In genomic region chr5:177595991-177596774, GRCh38 we compare ENCODE assay signal across 24 cellular contexts. TPM values are rescaled to one million over a fixed set of nuclear protein-coding genes. Genes with fewer than 3 reads are reported as not detected.
DNase-seq lines count a peak whose midpoint lies in the region; ATAC-seq and TF ChIP-seq lines count a peak whose summit lies in the region.
"Had no signal": no experiment of that assay in that cellular context is flagged by ENCODE, and none has a peak within 500 bp of the region (broad histone marks: within the 10 kb centered on the region; RNA-seq: fewer than 3 reads in every experiment).

No MANE protein-coding gene starts in this region.

- H3K27me3 ChIP-seq in MG63 (peaks cover 4% of the 10 kb centered on the region), upper lobe of right lung (no peaks in the 10 kb centered on the region)
- H3K27me3 ChIP-seq: ascending aorta, BE2C, gastrocnemius medialis, Peyer's patch, thyroid gland had no signal

- peaks cover 18% of the 10 kb centered on the region for H3K4me1 ChIP-seq in upper lobe of right lung
- H3K4me1 ChIP-seq: BE2C had no signal

- no peak for ATAC-seq in upper lobe of right lung
- ATAC-seq: activated naive CD4-positive, alpha-beta T cell treated with anti-CD3 and anti-CD28 coated beads, Interleukin-2, amount 50 U/mL, for 72 hours; gastrocnemius medialis; left cardiac atrium; psoas muscle; stimulated activated naive CD8-positive, alpha-beta T cell treated with anti-CD3 and anti-CD28 coated beads, Interleukin-15, Interleukin-2, amounts not matched to agents 100 U/mL and 50 U/mL, for 24 hours had no signal

- no peak overlapping the region for H3K4me3 ChIP-seq in MG63
- no peak overlapping the region for H3K4me3 ChIP-seq in upper lobe of right lung
- no peak overlapping the region for H3K4me3 ChIP-seq in coronary artery
- H3K4me3 ChIP-seq: ascending aorta, gastrocnemius medialis, Peyer's patch, psoas muscle, thyroid gland had no signal

- DNase-seq in activated naive CD4-positive, alpha-beta T cell (lab: John Stamatoyannopoulos, UW) = no peak
- peak; percentile 65 for DNase-seq in MG63
- no peak for DNase-seq in endothelial cell (ENCODE audit: low spot score)
- DNase-seq in upper lobe of right lung = peak; percentile 21
- DNase-seq in coronary artery (ENCODE audit: low spot score) = no peak
- DNase-seq in COR-L47 (lab: John Stamatoyannopoulos, UW) = no peak
- DNase-seq: activated CD4-positive, CD25-positive, alpha-beta regulatory T cell treated with anti-CD3 and anti-CD28 coated beads, Interleukin-2, amount 50 U/mL, for 72 hours; BE2C; gastrocnemius medialis; GF-D8; H9; KG1; left cardiac atrium; NCI-H1417 treated with DMSO at 0.1 percent for 48 hours; NCI-H2081; NCI-H2227 treated with DMSO at 0.1 percent for 48 hours; psoas muscle; stimulated activated naive CD8-positive, alpha-beta T cell treated with anti-CD3 and anti-CD28 coated beads, Interleukin-15, Interleukin-2, amounts not matched to agents 100 U/mL and 50 U/mL, for 24 hours; thyroid gland had no signal

- no peaks in the 10 kb centered on the region for H3K9me3 Mint-ChIP-seq in activated naive CD4-positive, alpha-beta T cell treated with anti-CD3 and anti-CD28 coated beads, Interleukin-2, amount 50 U/mL, for 24 hours
- no peaks in the 10 kb centered on the region for H3K9me3 Mint-ChIP-seq in endothelial cell (ENCODE audit: unreplicated experiment)
- H3K9me3 Mint-ChIP-seq: activated naive CD4-positive, alpha-beta T cell treated with anti-CD3 and anti-CD28 coated beads, Interleukin-2, amount 50 U/mL, for 72 hours; H9 had no signal

- H3K27ac ChIP-seq in upper lobe of right lung = no peak overlapping the region
- H3K27ac ChIP-seq in coronary artery = no peak overlapping the region
- H3K27ac ChIP-seq: ascending aorta, gastrocnemius medialis, neutrophil, Peyer's patch, psoas muscle, thyroid gland had no signal

- H3K36me3 ChIP-seq in MG63 (peaks cover 47% of the 10 kb centered on the region), upper lobe of right lung (peaks cover 37% of the 10 kb centered on the region)

- peaks cover 11% of the 10 kb centered on the region for H3K36me3 Mint-ChIP-seq in activated naive CD4-positive, alpha-beta T cell treated with anti-CD3 and anti-CD28 coated beads, Interleukin-2, amount 50 U/mL, for 24 hours
- peaks cover 36% of the 10 kb centered on the region for H3K36me3 Mint-ChIP-seq in endothelial cell (ENCODE audit: low read depth, unreplicated experiment)

- intact Hi-C loops in upper lobe of right lung (cut with DNase I) = no loop called here

- peaks cover 43% of the 10 kb centered on the region for H3K4me1 Mint-ChIP-seq in activated naive CD4-positive, alpha-beta T cell treated with anti-CD3 and anti-CD28 coated beads, Interleukin-2, amount 50 U/mL, for 24 hours
- H3K4me1 Mint-ChIP-seq in endothelial cell (ENCODE audit: unreplicated experiment) = peaks cover 21% of the 10 kb centered on the region

- TF ChIP-seq CTCF in endothelial cell (IDR thresholded peaks at IDR 0.05; ENCODE audit: unreplicated experiment) (no peak), upper lobe of right lung (IDR thresholded peaks at IDR 0.05) (no peak), coronary artery (IDR thresholded peaks at IDR 0.05) (no peak)

- no peaks in the 10 kb centered on the region for H3K27me3 Mint-ChIP-seq in activated naive CD4-positive, alpha-beta T cell treated with anti-CD3 and anti-CD28 coated beads, Interleukin-2, amount 50 U/mL, for 24 hours
- peaks cover 5% of the 10 kb centered on the region for H3K27me3 Mint-ChIP-seq in endothelial cell (ENCODE audit: unreplicated experiment)

- no peaks in the 10 kb centered on the region for H3K9me3 ChIP-seq in MG63
- no peaks in the 10 kb centered on the region for H3K9me3 ChIP-seq in upper lobe of right lung
- H3K9me3 ChIP-seq: ascending aorta, BE2C, gastrocnemius medialis, neutrophil, Peyer's patch, psoas muscle, thyroid gland had no signal

- peak overlapping the region; percentile 15 for H3K4me3 Mint-ChIP-seq in activated naive CD4-positive, alpha-beta T cell treated with anti-CD3 and anti-CD28 coated beads, Interleukin-2, amount 50 U/mL, for 24 hours
- peak overlapping the region; percentile 47 for H3K4me3 Mint-ChIP-seq in endothelial cell (ENCODE audit: unreplicated experiment)

- H3K27ac Mint-ChIP-seq in activated naive CD4-positive, alpha-beta T cell treated with anti-CD3 and anti-CD28 coated beads, Interleukin-2, amount 50 U/mL, for 24 hours = no peak overlapping the region
- no peak overlapping the region for H3K27ac Mint-ChIP-seq in endothelial cell (ENCODE audit: unreplicated experiment)
- H3K27ac Mint-ChIP-seq: H9 had no signal

RNA-seq across cellular contexts. Expression of gene B4GALT7, which starts 3.7 kb away (rescaled TPM):
- total RNA-seq in MG63 (2014; rRNA removed; shearing (Covaris generic); ENCODE audit: low replicate concordance) = 21.7 and 46.5 TPM in 2 replicates
- total RNA-seq in endothelial cell (ENCODE audit: unreplicated experiment) (34.6 TPM), upper lobe of right lung (23.2 TPM)

RNA-seq across cellular contexts. Expression of gene TMED9, which starts 4.2 kb away (rescaled TPM):
- 310 and 483 TPM in 2 replicates for total RNA-seq in MG63 (2014; rRNA removed; shearing (Covaris generic); ENCODE audit: low replicate concordance)
- total RNA-seq in endothelial cell (ENCODE audit: unreplicated experiment) (271 TPM), upper lobe of right lung (133 TPM)

RNA-seq across cellular contexts. Expression of gene FAM193B, which starts 41.8 kb away (rescaled TPM):
- total RNA-seq in MG63 (2014; rRNA removed; shearing (Covaris generic); ENCODE audit: low replicate concordance) = 17.5 and 22.3 TPM in 2 replicates
- 97.6 TPM for total RNA-seq in endothelial cell (ENCODE audit: unreplicated experiment)
- total RNA-seq in upper lobe of right lung = 76.3 TPM

Comparison
In these comparisons a context has a peak if more than half of its experiments do, and no peak if none do; other contexts are left out.
1. DNase-seq: peak in MG63 (single experiment) and upper lobe of right lung (single experiment); none in activated naive CD4-positive, alpha-beta T cell (0 of 4), endothelial cell (single experiment), coronary artery (single experiment) and COR-L47 (single experiment).